1 cellular context compared by ENCODE assay signal in genomic region chr10:133366130-133366478, GRCh38.
TF ChIP-seq lines count a peak whose summit lies in the region.

No MANE protein-coding gene starts in this region.

TF ChIP-seq in HepG2, 621 proteins besides CTCF, POLR2A, EP300 and RAD21:
- TF ChIP-seq ZFP90 (CRISPR knock-in tag; IDR thresholded peaks at IDR 0.05; ENCODE audit: borderline replicate concordance) (no peak), RBFOX2 (IDR thresholded peaks at IDR 0.05; ENCODE audit: low read depth, low read length) (peak; percentile 36; the same call in 1 of the 2 replicates), ZNF569 (CRISPR knock-in tag; IDR thresholded peaks at IDR 0.05; ENCODE audit: borderline replicate concordance) (no peak), ETS1 (CRISPR knock-in tag; IDR thresholded peaks at IDR 0.05) (no peak), ZNF20 (CRISPR knock-in tag; IDR thresholded peaks at IDR 0.05) (no peak)
